ENCODE assay signal across 28 cellular contexts in the genomic region with DNA sequence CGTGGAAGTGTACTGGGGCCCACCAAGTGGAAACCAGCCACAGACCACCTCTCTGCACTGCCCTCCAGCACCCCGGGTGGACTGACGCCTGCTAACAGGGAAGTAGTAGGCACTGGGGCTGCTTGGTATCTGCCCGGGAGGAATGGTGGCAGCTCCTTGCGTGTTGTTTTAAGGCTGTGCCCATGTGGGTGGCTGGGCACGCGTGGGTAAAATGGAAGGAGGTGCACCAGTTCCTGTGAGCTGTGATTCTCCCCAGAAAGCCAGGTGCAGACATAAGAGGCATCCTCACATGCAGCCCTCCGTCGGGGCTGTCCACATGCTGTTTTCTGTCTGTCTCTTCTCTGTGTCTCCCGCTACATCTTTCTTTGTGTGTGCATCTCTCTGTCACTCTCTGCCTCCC.
"Had no signal": no experiment of that assay in that cellular context is flagged by ENCODE, and none has a peak within 500 bp of the region (broad histone marks: within the 10 kb centered on the region; RNA-seq: fewer than 3 reads in every experiment).

No MANE protein-coding gene starts in this region.

- H3K4me3 ChIP-seq: pancreas, prostate gland, right atrium auricular region, right lobe of liver, sigmoid colon, stomach, thoracic aorta, thyroid gland, tibial nerve, upper lobe of right lung, uterus had no signal

- H3K4me3 Mint-ChIP-seq: naive thymus-derived CD8-positive, alpha-beta T cell; natural killer cell treated with Interleukin-12 subunit alpha and Interleukin-12 subunit beta and Interleukin-15 and Interleukin-18, amount 100 ng/mL, for 72 hours; nephron progenitor cell; neural crest cell; stimulated activated effector memory CD8-positive, alpha-beta T cell treated with anti-CD3 and anti-CD28 coated beads, Interleukin-12 subunit alpha, Interleukin-12 subunit beta, amount 100 ng/mL, for 72 hours; stimulated activated naive B cell treated with anti-CD40 and anti-IgM and Interleukin-4, amounts not matched to agents 10 μg/mL and 1 μg/mL and 100 μg/mL, for 72 hours; stimulated activated naive CD8-positive, alpha-beta T cell treated with anti-CD3 and anti-CD28 coated beads, Interleukin-15, Interleukin-2, amounts not matched to agents 100 ng/mL and 50 ng/mL, for 24 hours; type B pancreatic cell had no signal

- H3K27me3 ChIP-seq: right lobe of liver, sigmoid colon, thyroid gland, uterus had no signal

- H3K4me1 Mint-ChIP-seq: naive thymus-derived CD8-positive, alpha-beta T cell; neural crest cell; stimulated activated effector memory CD8-positive, alpha-beta T cell treated with anti-CD3 and anti-CD28 coated beads, Interleukin-12 subunit alpha, Interleukin-12 subunit beta, amount 100 ng/mL, for 72 hours; stimulated activated naive B cell treated with anti-CD40 and anti-IgM and Interleukin-4, amounts not matched to agents 10 μg/mL and 1 μg/mL and 100 μg/mL, for 72 hours had no signal

- H3K27ac ChIP-seq: neutrophil, pancreas, prostate gland, right atrium auricular region, right lobe of liver, sigmoid colon, stomach, thoracic aorta, thyroid gland, tibial nerve, upper lobe of right lung, uterus had no signal

- FAIRE-seq: pancreas, small intestine had no signal

- H3K36me3 ChIP-seq: neutrophil, pancreas, prostate gland, right atrium auricular region, right lobe of liver, sigmoid colon, stomach, thoracic aorta, thyroid gland, tibial nerve, upper lobe of right lung, uterus had no signal

- H3K4me1 ChIP-seq: pancreas, prostate gland, right atrium auricular region, right lobe of liver, sigmoid colon, stomach, thyroid gland, tibial nerve, upper lobe of right lung, uterus had no signal

- H3K9me3 ChIP-seq: neutrophil, pancreas, prostate gland, right atrium auricular region, right lobe of liver, sigmoid colon, stomach, thoracic aorta, thyroid gland, tibial nerve, upper lobe of right lung, uterus had no signal

- ATAC-seq: naive thymus-derived CD8-positive, alpha-beta T cell; natural killer cell treated with Interleukin-12 subunit alpha and Interleukin-12 subunit beta and Interleukin-15 and Interleukin-18, amount 100 ng/mL, for 72 hours; pancreas; right lobe of liver; stimulated activated effector memory CD8-positive, alpha-beta T cell treated with anti-CD3 and anti-CD28 coated beads, Interleukin-12 subunit alpha, Interleukin-12 subunit beta, amount 100 ng/mL, for 72 hours; stimulated activated naive B cell treated with anti-CD40 and anti-IgM and Interleukin-4, amounts not matched to agents 10 μg/mL and 1 μg/mL and 100 μg/mL, for 72 hours; upper lobe of right lung had no signal

- H3K36me3 Mint-ChIP-seq: naive thymus-derived CD8-positive, alpha-beta T cell; natural killer cell treated with Interleukin-12 subunit alpha and Interleukin-12 subunit beta and Interleukin-15 and Interleukin-18, amount 100 ng/mL, for 72 hours; stimulated activated effector memory CD8-positive, alpha-beta T cell treated with anti-CD3 and anti-CD28 coated beads, Interleukin-12 subunit alpha, Interleukin-12 subunit beta, amount 100 ng/mL, for 72 hours; stimulated activated naive B cell treated with anti-CD40 and anti-IgM and Interleukin-4, amounts not matched to agents 10 μg/mL and 1 μg/mL and 100 μg/mL, for 72 hours; type B pancreatic cell had no signal

- DNase-seq: naive thymus-derived CD8-positive, alpha-beta T cell; nephron progenitor cell; nucleus accumbens; pancreas; retina; right lobe of liver; sigmoid colon; small intestine; stimulated activated CD4-positive, alpha-beta T cell treated with anti-CD3 and anti-CD28 coated beads, Interleukin-15, amount 100 ng/mL, for 24 hours; stimulated activated CD4-positive, alpha-beta T cell treated with anti-CD3 and anti-CD28 coated beads, Interleukin-2, amount 100 ng/mL, for 24 hours; stimulated activated CD4-positive, alpha-beta T cell treated with anti-CD3 and anti-CD28 coated beads, Interleukin-2, amount 100 ng/mL, for 48 hours; stimulated activated CD4-positive, alpha-beta T cell treated with anti-CD3 and anti-CD28 coated beads, Interleukin-4, amount 100 ng/mL, for 24 hours; stimulated activated naive B cell treated with anti-CD40 and anti-IgM and Interleukin-4, amounts not matched to agents 10 μg/mL and 1 μg/mL and 100 μg/mL, for 72 hours; stimulated activated naive CD4-positive, alpha-beta T cell treated with Interleukin-2 at 50 U/mL for 16 hours; stomach; thyroid gland; upper lobe of right lung; uterus had no signal

- H3K27ac Mint-ChIP-seq: naive thymus-derived CD8-positive, alpha-beta T cell; natural killer cell treated with Interleukin-12 subunit alpha and Interleukin-12 subunit beta and Interleukin-15 and Interleukin-18, amount 100 ng/mL, for 72 hours; nephron progenitor cell; stimulated activated effector memory CD8-positive, alpha-beta T cell treated with anti-CD3 and anti-CD28 coated beads, Interleukin-12 subunit alpha, Interleukin-12 subunit beta, amount 100 ng/mL, for 72 hours; stimulated activated naive B cell treated with anti-CD40 and anti-IgM and Interleukin-4, amounts not matched to agents 10 μg/mL and 1 μg/mL and 100 μg/mL, for 72 hours; stimulated activated naive CD8-positive, alpha-beta T cell treated with anti-CD3 and anti-CD28 coated beads, Interleukin-15, Interleukin-2, amounts not matched to agents 100 ng/mL and 50 ng/mL, for 24 hours; type B pancreatic cell had no signal

- H3K9me3 Mint-ChIP-seq: naive thymus-derived CD8-positive, alpha-beta T cell; natural killer cell treated with Interleukin-12 subunit alpha and Interleukin-12 subunit beta and Interleukin-15 and Interleukin-18, amount 100 ng/mL, for 72 hours; nephron progenitor cell; neural crest cell; stimulated activated effector memory CD8-positive, alpha-beta T cell treated with anti-CD3 and anti-CD28 coated beads, Interleukin-12 subunit alpha, Interleukin-12 subunit beta, amount 100 ng/mL, for 72 hours; stimulated activated naive B cell treated with anti-CD40 and anti-IgM and Interleukin-4, amounts not matched to agents 10 μg/mL and 1 μg/mL and 100 μg/mL, for 72 hours; stimulated activated naive CD8-positive, alpha-beta T cell treated with anti-CD3 and anti-CD28 coated beads, Interleukin-15, Interleukin-2, amounts not matched to agents 100 ng/mL and 50 ng/mL, for 24 hours; type B pancreatic cell had no signal
